20 cellular contexts compared by ENCODE assay signal in genomic region chr6:38138374-38138773, GRCh38.
"Had no signal": no experiment of that assay in that cellular context is flagged by ENCODE, and none has a peak within 500 bp of the region (broad histone marks: within the 10 kb centered on the region; RNA-seq: fewer than 3 reads in every experiment).

No MANE protein-coding gene starts in this region.

- H3K4me3 ChIP-seq: heart right ventricle, lower lobe of right lung, pancreas, psoas muscle, right atrium auricular region, spleen, testis, vagina had no signal

- H3K36me3 ChIP-seq: pancreas, right atrium auricular region, vagina had no signal

- H3K27me3 ChIP-seq: heart right ventricle, neutrophil, pancreas, right atrium auricular region, spleen, testis, vagina had no signal

- DNase-seq: activated CD4-positive, alpha-beta memory T cell treated with anti-CD3 and anti-CD28 coated beads, Interleukin-2, amount 10 ng/mL, durations not matched to agents 7 days and 5 days; activated CD4-positive, alpha-beta T cell treated with anti-CD3 and anti-CD28 coated beads, Interleukin-2, amount 10 ng/mL, durations not matched to agents 24 days and 14 days; activated effector memory CD4-positive, alpha-beta T cell treated with anti-CD3 and anti-CD28 coated beads, Interleukin-2, amount 50 U/mL, for 16 hours; activated naive CD4-positive, alpha-beta T cell treated with anti-CD3 and anti-CD28 coated beads, Interleukin-2, amount 10 ng/mL, durations not matched to agents 7 days and 5 days; cortex of kidney; heart right ventricle; left colon; lower lobe of right lung; pancreas; psoas muscle; spleen; stimulated activated CD4-positive, alpha-beta T cell treated with anti-CD3 and anti-CD28 coated beads, Interleukin-4, amount 100 ng/mL, for 1 hour; stimulated activated naive CD4-positive, alpha-beta T cell; T-helper 17 cell; testis; trophoblast cell had no signal

- H3K9me3 ChIP-seq: heart right ventricle, lower lobe of right lung, neutrophil, pancreas, psoas muscle, right atrium auricular region, spleen, testis, vagina had no signal

- H3K4me1 ChIP-seq: pancreas, testis had no signal

- ATAC-seq: heart right ventricle; left colon; lower lobe of right lung; natural killer cell treated with Interleukin-12 subunit alpha and Interleukin-12 subunit beta and Interleukin-15 and Interleukin-18, amount 100 ng/mL, for 72 hours; pancreas; psoas muscle; T-helper 17 cell had no signal
